Comparison of ENCODE assay signal across 8 cellular contexts in the genomic region with DNA sequence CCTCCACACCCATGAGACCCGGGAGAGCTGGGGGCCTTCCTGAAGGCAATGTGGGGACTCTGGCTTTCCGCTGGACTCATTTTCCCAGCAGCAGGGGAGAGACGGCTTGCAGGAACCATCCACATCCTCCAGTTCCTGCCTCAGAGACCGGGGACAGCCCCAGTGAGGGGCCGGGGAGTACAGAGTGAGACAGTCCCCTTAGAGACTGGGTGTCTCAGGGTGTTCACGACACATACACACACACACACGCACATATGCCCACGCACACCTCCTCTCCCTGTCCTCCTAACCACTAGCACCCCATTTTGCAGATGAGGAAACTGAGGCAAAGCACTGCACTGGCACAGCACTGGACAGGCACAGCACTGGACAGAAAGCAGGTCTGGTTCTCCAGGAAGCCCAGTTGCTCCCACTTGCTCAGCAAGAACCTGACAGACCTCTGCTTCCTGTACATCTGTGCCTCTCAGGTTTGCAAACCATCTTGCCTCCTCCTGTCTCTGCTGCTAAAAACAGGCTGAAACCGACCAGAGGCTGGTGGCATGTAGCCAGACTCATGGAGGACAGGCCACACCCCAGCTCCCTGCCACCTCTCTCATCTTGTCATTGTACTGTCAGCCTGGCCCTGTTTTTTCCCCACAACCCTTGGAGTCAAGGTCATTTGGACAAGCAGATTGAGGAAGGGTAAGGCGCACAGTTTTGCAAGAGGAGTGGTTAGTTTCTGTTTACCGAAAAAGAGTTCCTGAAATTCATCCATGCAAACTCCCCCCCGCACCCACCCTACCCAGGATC. TPM values are rescaled to one million over a fixed set of nuclear protein-coding genes. Genes with fewer than 3 reads are reported as not detected.
DNase-seq lines count a peak whose midpoint lies in the region; ATAC-seq and TF ChIP-seq lines count a peak whose summit lies in the region.

No MANE protein-coding gene starts in this region.

- no peaks in the 10 kb centered on the region for H4K20me1 ChIP-seq in osteoblast (ENCODE audit: insufficient read depth, low read length)

- ATAC-seq in GM21526 (IDR thresholded peaks at IDR 0.05; ENCODE audit: low FRiP score, unreplicated experiment) = peak; percentile 40
- ATAC-seq in activated CD4-positive, CD25-positive, alpha-beta regulatory T cell treated with anti-CD3 and anti-CD28 coated beads, Interleukin-2, amount 50 U/mL, for 24 hours = peak; percentile 54 to 64

- H3K4me2 ChIP-seq in osteoblast (ENCODE audit: insufficient read depth, low read length) = no peak overlapping the region

- no peaks in the 10 kb centered on the region for H3K79me2 ChIP-seq in osteoblast (ENCODE audit: insufficient read depth, low read length)

- peak overlapping the region; percentile 4 for H2AFZ ChIP-seq in osteoblast (ENCODE audit: low read length)

- peak; percentile 40 for DNase-seq in EH (ENCODE audit: low read depth)
- peak; percentile 37 for DNase-seq in effector CD8-positive, alpha-beta T cell (lab: John Stamatoyannopoulos, UW)
- no peak for DNase-seq in osteoblast (ENCODE audit: insufficient read length, low spot score, missing footprints)
- DNase-seq in NCI-H82 treated with DMSO at 0.1 percent for 48 hours (lab: John Stamatoyannopoulos, UW; ENCODE audit: unreplicated experiment) = no peak
- no peak for DNase-seq in cortex of kidney (lab: John Stamatoyannopoulos, UW)

- no peaks in the 10 kb centered on the region for H3K27me3 ChIP-seq in osteoblast (ENCODE audit: insufficient read depth, low read length)

- TF ChIP-seq CTCF in osteoblast (IDR thresholded peaks at IDR 0.05; ENCODE audit: extremely low read depth, low read depth, low read length) = no peak

- H3K9me3 ChIP-seq in KOPT-K1 (ENCODE audit: insufficient read depth, low read length, poor library complexity, severe bottlenecking) (no peaks in the 10 kb centered on the region), osteoblast (ENCODE audit: low read depth, low read length) (no peaks in the 10 kb centered on the region)

- H3K4me3 ChIP-seq in osteoblast (ENCODE audit: insufficient read depth, low read length) = no peak overlapping the region

- H3K36me3 ChIP-seq in KOPT-K1 (ENCODE audit: insufficient read depth, low read length) (no peaks in the 10 kb centered on the region), osteoblast (ENCODE audit: insufficient read depth, low read length) (no peaks in the 10 kb centered on the region)

- H3K27ac ChIP-seq in KOPT-K1 (ENCODE audit: low read depth, low read length, poor library complexity, severe bottlenecking) (peak overlapping the region; percentile 94), osteoblast (ENCODE audit: low read depth, low read length) (no peak overlapping the region)

- H3K4me1 ChIP-seq in osteoblast (ENCODE audit: insufficient read depth, low read length) = no peaks in the 10 kb centered on the region

RNA-seq across cellular contexts. Expression of a gene that starts 8.0 kb away (rescaled TPM):
- under 0.01 TPM in 1 of 2 replicates, not detected in the other for total RNA-seq in osteoblast

RNA-seq across cellular contexts. Expression of a gene that starts 45.7 kb away (rescaled TPM):
- total RNA-seq in osteoblast = 69.5 and 75.3 TPM in 2 replicates

Comparison
In these comparisons a context has a peak if more than half of its experiments do, and no peak if none do; other contexts are left out.
1. DNase-seq: peak in EH (single experiment) and effector CD8-positive, alpha-beta T cell (single experiment); none in osteoblast (single experiment), NCI-H82 treated with DMSO at 0.1 percent for 48 hours (single experiment) and cortex of kidney (single experiment).